Comparison of ENCODE assay signal across 2 cellular contexts in genomic region chr4:109735566-109736454, GRCh38.
TF ChIP-seq lines count a peak whose summit lies in the region.

No MANE protein-coding gene starts in this region.

TF ChIP-seq in IMR-90, 13 proteins besides CTCF, POLR2A, EP300 and RAD21:
- no peak for TF ChIP-seq CEBPB (IDR thresholded peaks at IDR 0.05; ENCODE audit: low read depth, low read length)
- TF ChIP-seq FOS (IDR thresholded peaks at IDR 0.05; ENCODE audit: low read depth, low read length), result no peak
- TF ChIP-seq SMC3 (IDR thresholded peaks at IDR 0.05; ENCODE audit: low read depth, low read length), result no peak
- TF ChIP-seq MAFK (IDR thresholded peaks at IDR 0.05; ENCODE audit: low read depth, low read length), result no peak
- no peak for TF ChIP-seq RFX5 (IDR thresholded peaks at IDR 0.05; ENCODE audit: low read depth, low read length)
- TF ChIP-seq CHD1 (IDR thresholded peaks at IDR 0.05; ENCODE audit: low read depth, low read length), result no peak
- TF ChIP-seq, protein P1, sequence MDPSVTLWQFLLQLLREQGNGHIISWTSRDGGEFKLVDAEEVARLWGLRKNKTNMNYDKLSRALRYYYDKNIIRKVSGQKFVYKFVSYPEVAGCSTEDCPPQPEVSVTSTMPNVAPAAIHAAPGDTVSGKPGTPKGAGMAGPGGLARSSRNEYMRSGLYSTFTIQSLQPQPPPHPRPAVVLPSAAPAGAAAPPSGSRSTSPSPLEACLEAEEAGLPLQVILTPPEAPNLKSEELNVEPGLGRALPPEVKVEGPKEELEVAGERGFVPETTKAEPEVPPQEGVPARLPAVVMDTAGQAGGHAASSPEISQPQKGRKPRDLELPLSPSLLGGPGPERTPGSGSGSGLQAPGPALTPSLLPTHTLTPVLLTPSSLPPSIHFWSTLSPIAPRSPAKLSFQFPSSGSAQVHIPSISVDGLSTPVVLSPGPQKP (IDR thresholded peaks at IDR 0.05; ENCODE audit: borderline replicate concordance, low read depth, low read length), result no peak
- TF ChIP-seq RCOR1 (IDR thresholded peaks at IDR 0.05; ENCODE audit: insufficient replicate concordance, low read length), result no peak
- TF ChIP-seq, protein P2, sequence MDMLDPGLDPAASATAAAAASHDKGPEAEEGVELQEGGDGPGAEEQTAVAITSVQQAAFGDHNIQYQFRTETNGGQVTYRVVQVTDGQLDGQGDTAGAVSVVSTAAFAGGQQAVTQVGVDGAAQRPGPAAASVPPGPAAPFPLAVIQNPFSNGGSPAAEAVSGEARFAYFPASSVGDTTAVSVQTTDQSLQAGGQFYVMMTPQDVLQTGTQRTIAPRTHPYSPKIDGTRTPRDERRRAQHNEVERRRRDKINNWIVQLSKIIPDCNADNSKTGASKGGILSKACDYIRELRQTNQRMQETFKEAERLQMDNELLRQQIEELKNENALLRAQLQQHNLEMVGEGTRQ (IDR thresholded peaks at IDR 0.05; ENCODE audit: low read depth, low read length), result no peak
- TF ChIP-seq MXI1 (IDR thresholded peaks at IDR 0.05; ENCODE audit: borderline replicate concordance, low read depth, low read length), result no peak
- no peak for TF ChIP-seq NFE2L2 (IDR thresholded peaks at IDR 0.05; ENCODE audit: low read depth, low read length)
- TF ChIP-seq BHLHE40 (IDR thresholded peaks at IDR 0.05; ENCODE audit: low read depth, low read length), result no peak
- no peak for TF ChIP-seq MAZ (IDR thresholded peaks at IDR 0.05; ENCODE audit: borderline replicate concordance, low read depth, low read length)
TF ChIP-seq in IMR-90: peak in this region for 0.

TF ChIP-seq in K562, 482 proteins besides CTCF, POLR2A, EP300 and RAD21 (continues in another document):
- 0 out of 2 replicates have a peak, but pooled peaks have one; percentile 32 for TF ChIP-seq SP1 (CRISPR knock-in tag; IDR thresholded peaks at IDR 0.05)
- TF ChIP-seq ATF7 (IDR thresholded peaks at IDR 0.05), result peak; percentile 43; the same call in 1 of the 2 replicates
- TF ChIP-seq STAT6 (CRISPR knock-in tag; IDR thresholded peaks at IDR 0.05), result no peak
- peak; percentile 58; the same call in 1 of the 2 replicates for TF ChIP-seq C11orf30 (IDR thresholded peaks at IDR 0.05; ENCODE audit: low read depth)
- no peak for TF ChIP-seq PTTG1 (tag; IDR thresholded peaks at IDR 0.05; ENCODE audit: low read depth)
- no peak for TF ChIP-seq ZNF695 (CRISPR knock-in tag; IDR thresholded peaks at IDR 0.05)
- TF ChIP-seq STAG1 (CRISPR knock-in tag; IDR thresholded peaks at IDR 0.05; ENCODE audit: borderline replicate concordance), result no peak
- TF ChIP-seq, protein P3, sequence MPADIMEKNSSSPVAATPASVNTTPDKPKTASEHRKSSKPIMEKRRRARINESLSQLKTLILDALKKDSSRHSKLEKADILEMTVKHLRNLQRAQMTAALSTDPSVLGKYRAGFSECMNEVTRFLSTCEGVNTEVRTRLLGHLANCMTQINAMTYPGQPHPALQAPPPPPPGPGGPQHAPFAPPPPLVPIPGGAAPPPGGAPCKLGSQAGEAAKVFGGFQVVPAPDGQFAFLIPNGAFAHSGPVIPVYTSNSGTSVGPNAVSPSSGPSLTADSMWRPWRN (IDR thresholded peaks at IDR 0.05; ENCODE audit: low read depth), result no peak
- TF ChIP-seq, protein P4, sequence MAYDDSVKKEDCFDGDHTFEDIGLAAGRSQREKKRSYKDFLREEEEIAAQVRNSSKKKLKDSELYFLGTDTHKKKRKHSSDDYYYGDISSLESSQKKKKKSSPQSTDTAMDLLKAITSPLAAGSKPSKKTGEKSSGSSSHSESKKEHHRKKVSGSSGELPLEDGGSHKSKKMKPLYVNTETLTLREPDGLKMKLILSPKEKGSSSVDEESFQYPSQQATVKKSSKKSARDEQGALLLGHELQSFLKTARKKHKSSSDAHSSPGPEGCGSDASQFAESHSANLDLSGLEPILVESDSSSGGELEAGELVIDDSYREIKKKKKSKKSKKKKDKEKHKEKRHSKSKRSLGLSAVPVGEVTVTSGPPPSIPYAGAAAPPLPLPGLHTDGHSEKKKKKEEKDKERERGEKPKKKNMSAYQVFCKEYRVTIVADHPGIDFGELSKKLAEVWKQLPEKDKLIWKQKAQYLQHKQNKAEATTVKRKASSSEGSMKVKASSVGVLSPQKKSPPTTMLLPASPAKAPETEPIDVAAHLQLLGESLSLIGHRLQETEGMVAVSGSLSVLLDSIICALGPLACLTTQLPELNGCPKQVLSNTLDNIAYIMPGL (CRISPR knock-in tag; IDR thresholded peaks at IDR 0.05), result no peak
- TF ChIP-seq OTX1 (CRISPR knock-in tag; IDR thresholded peaks at IDR 0.05), result no peak
- TF ChIP-seq DEAF1 (CRISPR knock-in tag; IDR thresholded peaks at IDR 0.05), result no peak
- no peak for TF ChIP-seq MXI1 (IDR thresholded peaks at IDR 0.05; ENCODE audit: low read depth, low read length)
- TF ChIP-seq, protein P5, sequence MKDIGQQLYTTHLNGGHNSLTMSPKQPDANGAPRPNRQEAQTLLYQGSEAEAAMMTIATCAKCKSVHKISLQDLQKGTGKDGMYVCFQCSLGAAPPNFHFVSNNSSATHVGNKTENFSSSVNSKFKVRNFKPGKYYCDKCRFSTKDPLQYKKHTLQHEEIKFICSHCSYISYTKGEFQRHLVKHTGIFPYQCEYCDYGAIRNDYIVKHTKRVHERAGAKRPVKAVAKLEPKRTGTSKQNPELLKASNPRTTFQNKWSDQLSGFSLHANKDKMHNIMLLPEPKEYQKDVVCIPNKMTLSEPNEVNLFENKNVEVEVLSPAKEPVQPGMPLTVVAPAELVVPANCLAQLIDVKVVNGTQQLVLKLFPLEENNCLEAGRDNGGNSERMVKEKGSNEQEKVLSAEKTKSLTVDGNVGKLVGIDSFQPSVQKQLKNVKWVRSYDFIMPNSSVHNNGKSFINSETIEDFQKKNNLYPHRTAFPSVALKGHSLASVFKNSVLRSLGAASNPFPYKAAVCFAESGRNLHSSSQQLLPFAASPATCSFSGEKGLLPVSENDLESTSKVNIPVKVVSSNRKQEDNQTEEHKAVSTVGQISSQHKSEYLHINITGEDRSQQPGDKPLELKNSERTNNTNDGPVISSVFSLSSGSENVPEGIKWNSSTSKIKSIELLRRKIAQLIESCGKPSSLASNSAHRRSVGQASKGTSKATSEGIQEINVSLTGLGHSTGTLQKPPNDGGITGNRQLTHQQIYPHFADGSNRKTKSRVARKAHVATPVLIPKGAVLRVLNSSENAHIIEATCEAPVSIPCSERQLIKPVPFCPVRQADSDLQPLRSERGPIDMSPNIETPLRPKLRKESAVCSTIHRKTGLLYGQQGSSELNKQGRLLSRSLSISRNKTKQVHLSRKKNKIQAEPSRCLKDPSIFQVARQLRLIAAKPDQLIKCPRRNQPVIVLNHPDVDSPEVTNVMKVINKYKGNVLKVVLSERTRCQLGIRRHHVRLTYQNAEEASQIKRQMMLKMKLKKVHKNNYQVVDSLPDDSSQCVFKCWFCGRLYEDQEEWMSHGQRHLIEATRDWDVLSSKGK (CRISPR knock-in tag; IDR thresholded peaks at IDR 0.05), result no peak
- TF ChIP-seq SMARCA5 (IDR thresholded peaks at IDR 0.05), result no peak
- no peak for TF ChIP-seq CCNT2 (IDR thresholded peaks at IDR 0.05; ENCODE audit: borderline replicate concordance, extremely low read depth, insufficient read length, low read depth, low read length)
- peak in 1 of 2 experiments; percentile 66; a peak in 1 of 4 replicates for TF ChIP-seq RCOR1 (IDR thresholded peaks at IDR 0.05; ENCODE audit: borderline replicate concordance in 1 of 2, low read depth in 2 of 2, low read length in 2 of 2)
- TF ChIP-seq, protein P6, sequence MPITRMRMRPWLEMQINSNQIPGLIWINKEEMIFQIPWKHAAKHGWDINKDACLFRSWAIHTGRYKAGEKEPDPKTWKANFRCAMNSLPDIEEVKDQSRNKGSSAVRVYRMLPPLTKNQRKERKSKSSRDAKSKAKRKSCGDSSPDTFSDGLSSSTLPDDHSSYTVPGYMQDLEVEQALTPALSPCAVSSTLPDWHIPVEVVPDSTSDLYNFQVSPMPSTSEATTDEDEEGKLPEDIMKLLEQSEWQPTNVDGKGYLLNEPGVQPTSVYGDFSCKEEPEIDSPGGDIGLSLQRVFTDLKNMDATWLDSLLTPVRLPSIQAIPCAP (CRISPR knock-in tag; IDR thresholded peaks at IDR 0.05; ENCODE audit: borderline replicate concordance), result no peak
- no peak for TF ChIP-seq MEF2A (IDR thresholded peaks at IDR 0.05; ENCODE audit: control insufficient read depth, low read depth, low read length)
- no peak for TF ChIP-seq HIVEP1 (CRISPR knock-in tag; IDR thresholded peaks at IDR 0.05)
- no peak for TF ChIP-seq KLF6 (CRISPR knock-in tag; IDR thresholded peaks at IDR 0.05; ENCODE audit: borderline replicate concordance)
- TF ChIP-seq PKNOX1 (IDR thresholded peaks at IDR 0.05), result peak; percentile 99
- TF ChIP-seq, protein P7, sequence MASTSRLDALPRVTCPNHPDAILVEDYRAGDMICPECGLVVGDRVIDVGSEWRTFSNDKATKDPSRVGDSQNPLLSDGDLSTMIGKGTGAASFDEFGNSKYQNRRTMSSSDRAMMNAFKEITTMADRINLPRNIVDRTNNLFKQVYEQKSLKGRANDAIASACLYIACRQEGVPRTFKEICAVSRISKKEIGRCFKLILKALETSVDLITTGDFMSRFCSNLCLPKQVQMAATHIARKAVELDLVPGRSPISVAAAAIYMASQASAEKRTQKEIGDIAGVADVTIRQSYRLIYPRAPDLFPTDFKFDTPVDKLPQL (IDR thresholded peaks at IDR 0.05; ENCODE audit: extremely low read depth, insufficient read length), result no peak
- TF ChIP-seq, protein P8, sequence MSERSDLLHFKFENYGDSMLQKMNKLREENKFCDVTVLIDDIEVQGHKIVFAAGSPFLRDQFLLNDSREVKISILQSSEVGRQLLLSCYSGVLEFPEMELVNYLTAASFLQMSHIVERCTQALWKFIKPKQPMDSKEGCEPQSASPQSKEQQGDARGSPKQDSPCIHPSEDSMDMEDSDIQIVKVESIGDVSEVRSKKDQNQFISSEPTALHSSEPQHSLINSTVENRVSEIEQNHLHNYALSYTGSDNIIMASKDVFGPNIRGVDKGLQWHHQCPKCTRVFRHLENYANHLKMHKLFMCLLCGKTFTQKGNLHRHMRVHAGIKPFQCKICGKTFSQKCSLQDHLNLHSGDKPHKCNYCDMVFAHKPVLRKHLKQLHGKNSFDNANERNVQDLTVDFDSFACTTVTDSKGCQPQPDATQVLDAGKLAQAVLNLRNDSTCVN (CRISPR knock-in tag; IDR thresholded peaks at IDR 0.05), result no peak
- no peak for TF ChIP-seq RHOXF2B (CRISPR knock-in tag; conservative IDR thresholded peaks at IDR 0.05)
- TF ChIP-seq SRF (CRISPR knock-in tag; IDR thresholded peaks at IDR 0.05), result no peak
- TF ChIP-seq, protein P9, sequence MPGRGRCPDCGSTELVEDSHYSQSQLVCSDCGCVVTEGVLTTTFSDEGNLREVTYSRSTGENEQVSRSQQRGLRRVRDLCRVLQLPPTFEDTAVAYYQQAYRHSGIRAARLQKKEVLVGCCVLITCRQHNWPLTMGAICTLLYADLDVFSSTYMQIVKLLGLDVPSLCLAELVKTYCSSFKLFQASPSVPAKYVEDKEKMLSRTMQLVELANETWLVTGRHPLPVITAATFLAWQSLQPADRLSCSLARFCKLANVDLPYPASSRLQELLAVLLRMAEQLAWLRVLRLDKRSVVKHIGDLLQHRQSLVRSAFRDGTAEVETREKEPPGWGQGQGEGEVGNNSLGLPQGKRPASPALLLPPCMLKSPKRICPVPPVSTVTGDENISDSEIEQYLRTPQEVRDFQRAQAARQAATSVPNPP (IDR thresholded peaks at IDR 0.05; ENCODE audit: borderline replicate concordance, insufficient read depth, insufficient read length), result no peak
- 0 out of 2 replicates have a peak, but pooled peaks have one; percentile 24 for TF ChIP-seq MTA3 (IDR thresholded peaks at IDR 0.05; ENCODE audit: borderline replicate concordance)
- peak; percentile 90 for TF ChIP-seq ARHGAP35 (IDR thresholded peaks at IDR 0.05; ENCODE audit: partially characterized antibody)
- TF ChIP-seq MEIS2 (IDR thresholded peaks at IDR 0.05; ENCODE audit: partially characterized antibody), result peak; percentile 100
- no peak for TF ChIP-seq ZNF143 (CRISPR knock-in tag; IDR thresholded peaks at IDR 0.05)
- no peak for TF ChIP-seq MCM5 (IDR thresholded peaks at IDR 0.05; ENCODE audit: low read depth)
- TF ChIP-seq MBD2 (IDR thresholded peaks at IDR 0.05; ENCODE audit: borderline replicate concordance, low read depth), result no peak
- no peak; the same call in 1 of the 2 replicates for TF ChIP-seq MAFK (IDR thresholded peaks at IDR 0.05; ENCODE audit: low read length)
- TF ChIP-seq TAF15 (IDR thresholded peaks at IDR 0.05; ENCODE audit: low read depth, low read length), result no peak
- TF ChIP-seq DMBX1 (CRISPR knock-in tag; IDR thresholded peaks at IDR 0.05; ENCODE audit: borderline replicate concordance), result peak; percentile 55; the same call in 1 of the 2 replicates
- peak; percentile 88 for TF ChIP-seq CBFA2T3 (IDR thresholded peaks at IDR 0.05)
- TF ChIP-seq GABPB2 (CRISPR knock-in tag; conservative IDR thresholded peaks at IDR 0.05), result no peak
- TF ChIP-seq TAF7 (tag; IDR thresholded peaks at IDR 0.05), result no peak
- TF ChIP-seq MAZ (CRISPR knock-in tag; conservative IDR thresholded peaks at IDR 0.05 in 1 of 2, IDR thresholded peaks at IDR 0.05 in 1 of 2), result no peak
